22 cellular contexts compared by ENCODE assay signal in the genomic region with DNA sequence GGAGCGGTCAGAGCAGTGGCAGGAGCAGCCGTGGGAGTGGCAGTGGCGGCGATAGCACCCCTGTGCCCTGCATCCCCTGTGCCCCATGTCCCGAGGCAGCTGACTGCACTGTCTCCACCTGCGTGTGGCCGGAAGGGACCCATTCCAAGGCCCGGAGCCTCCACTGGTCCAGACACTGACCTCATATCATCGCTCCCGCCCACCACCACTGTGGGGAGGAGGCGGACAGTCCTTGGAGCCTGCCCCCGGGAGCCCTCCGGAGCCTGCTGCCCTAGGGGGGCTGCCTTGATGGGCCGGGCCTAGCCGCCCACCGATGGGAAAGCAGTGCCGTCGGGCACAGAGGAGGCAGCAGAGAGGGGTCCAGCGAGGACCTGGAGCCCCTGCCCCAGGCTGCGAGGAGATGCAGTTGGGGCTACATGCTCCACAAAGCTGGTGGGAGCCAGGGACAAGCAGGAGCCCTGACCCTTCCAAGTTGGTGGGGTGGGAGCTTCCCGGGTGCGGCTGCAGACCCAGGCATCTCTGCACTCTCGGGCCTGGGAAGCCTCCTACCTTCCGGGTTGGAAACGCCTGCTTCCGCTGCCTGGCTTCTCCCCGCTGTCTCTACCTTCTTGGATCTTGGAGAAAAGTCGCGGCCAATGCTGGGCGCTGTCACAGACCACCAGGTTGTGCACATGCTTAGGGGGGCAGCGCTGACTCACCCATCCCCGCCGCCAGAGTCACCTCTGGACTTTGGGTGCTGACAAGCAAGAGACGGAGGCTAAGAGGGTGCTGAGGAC.
"Had no signal": no experiment of that assay in that cellular context is flagged by ENCODE, and none has a peak within 500 bp of the region (broad histone marks: within the 10 kb centered on the region; RNA-seq: fewer than 3 reads in every experiment).

No MANE protein-coding gene starts in this region.

- H3K4me3 ChIP-seq: cardiac muscle cell, left lung, right atrium auricular region, smooth muscle cell, uterus had no signal

- H3K36me3 ChIP-seq: cardiac muscle cell, left lung, right atrium auricular region, uterus had no signal

- H3K27me3 ChIP-seq: cardiac muscle cell, left lung, right atrium auricular region, uterus had no signal

- DNase-seq: activated CD4-positive, alpha-beta T cell treated with anti-CD3 and anti-CD28 coated beads, Interleukin-2, amount 50 U/mL, for 1 hour; activated CD8-positive, alpha-beta memory T cell treated with anti-CD3 and anti-CD28 coated beads for 24 hours; activated naive CD4-positive, alpha-beta T cell treated with anti-CD3 and anti-CD28 coated beads for 36 hours; hippocampal formation; mesenchymal stem cell; nucleus accumbens; stimulated activated CD4-positive, alpha-beta T cell treated with anti-CD3 and anti-CD28 coated beads, Interleukin-4, amount 100 ng/mL, for 4 hours; stimulated activated CD8-positive, alpha-beta memory T cell treated with anti-CD3 and anti-CD28 coated beads, Interleukin-4, amount 100 ng/mL, for 48 hours; T-cell; T1000; uterus had no signal

- H3K27ac Mint-ChIP-seq: activated naive CD4-positive, alpha-beta T cell treated with anti-CD3 and anti-CD28 coated beads for 36 hours; activated T-helper 1 cell treated with anti-CD3 and anti-CD28 coated beads, Interleukin-12 subunit alpha, Interleukin-12 subunit beta, Interleukin-2, Interleukin-4 antibody, amounts not matched to agents 30 ng/mL and 10 ng/mL and 1 ng/mL, durations not matched to agents 14 hours and 24 hours and 36 hours; naive thymus-derived CD8-positive, alpha-beta T cell; stimulated activated naive CD8-positive, alpha-beta T cell treated with anti-CD3 and anti-CD28 coated beads, Interleukin-15, Interleukin-2, amounts not matched to agents 100 ng/mL and 50 ng/mL, for 24 hours; T-cell had no signal

- H3K4me1 ChIP-seq: left lung, right atrium auricular region, uterus had no signal

- H3K9me3 ChIP-seq: right atrium auricular region, uterus had no signal

- H3K4me3 Mint-ChIP-seq: activated naive CD4-positive, alpha-beta T cell treated with anti-CD3 and anti-CD28 coated beads for 36 hours; activated T-helper 1 cell treated with anti-CD3 and anti-CD28 coated beads, Interleukin-12 subunit alpha, Interleukin-12 subunit beta, Interleukin-2, Interleukin-4 antibody, amounts not matched to agents 30 ng/mL and 10 ng/mL and 1 ng/mL, durations not matched to agents 14 hours and 24 hours and 36 hours; naive thymus-derived CD8-positive, alpha-beta T cell; stimulated activated naive CD8-positive, alpha-beta T cell treated with anti-CD3 and anti-CD28 coated beads, Interleukin-15, Interleukin-2, amounts not matched to agents 100 ng/mL and 50 ng/mL, for 24 hours; T-cell had no signal

- FAIRE-seq: colon, keratinocyte had no signal

- H3K4me2 ChIP-seq: smooth muscle cell had no signal

- H3K27me3 Mint-ChIP-seq: naive thymus-derived CD8-positive, alpha-beta T cell; stimulated activated naive CD8-positive, alpha-beta T cell treated with anti-CD3 and anti-CD28 coated beads, Interleukin-15, Interleukin-2, amounts not matched to agents 100 ng/mL and 50 ng/mL, for 24 hours; T-cell had no signal

- H3K4me1 Mint-ChIP-seq: naive thymus-derived CD8-positive, alpha-beta T cell; T-cell had no signal

- H3K36me3 Mint-ChIP-seq: T-cell had no signal

- H3K27ac ChIP-seq: cardiac muscle cell, left lung, right atrium auricular region, uterus had no signal

- ATAC-seq: activated CD4-positive, CD25-positive, alpha-beta regulatory T cell treated with anti-CD3 and anti-CD28 coated beads, Interleukin-2, amount 50 U/mL, for 24 hours; esophagus mucosa; left lung; naive thymus-derived CD8-positive, alpha-beta T cell had no signal
